Comparison of ENCODE assay signal across 11 cellular contexts in genomic region chr3:181695661-181696491, GRCh38. TPM values are rescaled to one million over a fixed set of nuclear protein-coding genes. Genes with fewer than 3 reads are reported as not detected.
A peak's percentile ranks its signal among the peaks of the same experiment; 100 is the strongest.
DNase-seq lines count a peak whose midpoint lies in the region; ATAC-seq and TF ChIP-seq lines count a peak whose summit lies in the region.
"Had no signal": no experiment of that assay in that cellular context is flagged by ENCODE, and none has a peak within 500 bp of the region (broad histone marks: within the 10 kb centered on the region; RNA-seq: fewer than 3 reads in every experiment).

No MANE protein-coding gene starts in this region.

- H3K9ac ChIP-seq in KMS-11, result no peak overlapping the region
- peak overlapping the region in 2 of 5 donors; percentile 29 to 57 for H3K9ac ChIP-seq in subcutaneous abdominal adipose tissue (ENCODE audit: low read length in 5 of 5)

- H3K4me3 Mint-ChIP-seq in natural killer cell, result no peak overlapping the region
- no peak overlapping the region for H3K4me3 Mint-ChIP-seq in activated CD8-positive, alpha-beta memory T cell treated with anti-CD3 and anti-CD28 coated beads, Interleukin-2, amount 10 ng/mL, durations not matched to agents 7 days and 5 days
- H3K4me3 Mint-ChIP-seq: activated CD4-positive, alpha-beta memory T cell treated with anti-CD3 and anti-CD28 coated beads for 36 hours had no signal

- no peaks in the 10 kb centered on the region for H3K9me3 ChIP-seq in subcutaneous abdominal adipose tissue (ENCODE audit: control insufficient read depth in 5 of 5, low read length in 5 of 5)

- H3K4me3 ChIP-seq in KMS-11 (IDR thresholded peaks at IDR 0.05; ENCODE audit: insufficient read depth, low read depth, low read length), result no peak overlapping the region
- peak overlapping the region; percentile 68 for H3K4me3 ChIP-seq in coronary artery
- peak overlapping the region; percentile 53 to 68 (median 61) for H3K4me3 ChIP-seq in subcutaneous abdominal adipose tissue (ENCODE audit: low read depth in 1 of 5, low read length in 5 of 5)

- H3K4me1 Mint-ChIP-seq in natural killer cell, result peaks cover 9% of the 10 kb centered on the region in 2 donors
- H3K4me1 Mint-ChIP-seq in activated CD8-positive, alpha-beta memory T cell treated with anti-CD3 and anti-CD28 coated beads, Interleukin-2, amount 10 ng/mL, durations not matched to agents 7 days and 5 days, result peaks cover 10% of the 10 kb centered on the region

- no peaks in the 10 kb centered on the region for H3K27me3 ChIP-seq in KMS-11 (ENCODE audit: insufficient read depth, low read depth)
- peaks cover 24 to 50% (median 41%) of the 10 kb centered on the region in 5 donors for H3K27me3 ChIP-seq in subcutaneous abdominal adipose tissue (ENCODE audit: control insufficient read depth in 5 of 5, insufficient read depth in 4 of 5, low read length in 5 of 5)

- H3K27me3 Mint-ChIP-seq in natural killer cell (ENCODE audit: low read depth in 2 of 2), result peaks cover 45 to 47% of the 10 kb centered on the region in 2 donors
- peaks cover 63% of the 10 kb centered on the region for H3K27me3 Mint-ChIP-seq in activated CD8-positive, alpha-beta memory T cell treated with anti-CD3 and anti-CD28 coated beads, Interleukin-2, amount 10 ng/mL, durations not matched to agents 7 days and 5 days

- peaks cover 0 to 2% of the 10 kb centered on the region in 2 donors for H3K9me3 Mint-ChIP-seq in natural killer cell
- H3K9me3 Mint-ChIP-seq in activated CD8-positive, alpha-beta memory T cell treated with anti-CD3 and anti-CD28 coated beads, Interleukin-2, amount 10 ng/mL, durations not matched to agents 7 days and 5 days (ENCODE audit: low read depth), result no peaks in the 10 kb centered on the region
- H3K9me3 Mint-ChIP-seq: activated CD4-positive, alpha-beta memory T cell treated with anti-CD3 and anti-CD28 coated beads for 36 hours had no signal

- CTCF ChIA-PET in activated CD8-positive, alpha-beta memory T cell treated with anti-CD3 and anti-CD28 coated beads, Interleukin-2, amount 10 ng/mL, durations not matched to agents 7 days and 5 days (lab: Charles Lee), result no interaction called here

- H4K20me1 ChIP-seq in KMS-11 (ENCODE audit: insufficient read depth), result no peaks in the 10 kb centered on the region

- peak overlapping the region; percentile 62 for H2AFZ ChIP-seq in KMS-11 (ENCODE audit: low read depth)

- DNase-seq in coronary artery (ENCODE audit: low spot score), result no peak
- DNase-seq in left lobe of liver (ENCODE audit: low spot score), result no peak
- no peak for DNase-seq in GM19240 (ENCODE audit: insufficient read length, low spot score)
- DNase-seq in natural killer cell, result no peak
- no peak for DNase-seq in activated CD8-positive, alpha-beta memory T cell treated with anti-CD3 and anti-CD28 coated beads, Interleukin-2, amount 10 ng/mL, durations not matched to agents 7 days and 5 days
- DNase-seq: activated CD4-positive, alpha-beta memory T cell treated with anti-CD3 and anti-CD28 coated beads for 36 hours; NCI-H1048 had no signal

- H3K27ac ChIP-seq in KMS-11 (no peak overlapping the region), coronary artery (peak overlapping the region in 1 of 2 donors; percentile 3), subcutaneous abdominal adipose tissue (ENCODE audit: low read depth, low read length) (no peak overlapping the region)

- H3K36me3 ChIP-seq in KMS-11 (ENCODE audit: insufficient read depth) (no peaks in the 10 kb centered on the region), subcutaneous abdominal adipose tissue (ENCODE audit: control insufficient read depth in 5 of 5, insufficient read depth in 5 of 5, low read length in 5 of 5) (no peaks in the 10 kb centered on the region)

- peak overlapping the region; percentile 31; the same call in 1 of the 2 replicates for H3K4me2 ChIP-seq in KMS-11

- H3K79me2 ChIP-seq in KMS-11 (ENCODE audit: insufficient read depth, low read depth), result no peaks in the 10 kb centered on the region

- peaks cover 3% of the 10 kb centered on the region for H3K4me1 ChIP-seq in KMS-11 (ENCODE audit: low read depth, poor library complexity, severe bottlenecking)
- H3K4me1 ChIP-seq in subcutaneous abdominal adipose tissue (ENCODE audit: control insufficient read depth in 5 of 5, insufficient read depth in 5 of 5, low read length in 5 of 5), result peaks cover 4 to 28% (median 24%) of the 10 kb centered on the region in 5 donors

- ATAC-seq in left lobe of liver, result peak; percentile 44
- no peak for ATAC-seq in natural killer cell
- ATAC-seq in activated CD8-positive, alpha-beta memory T cell treated with anti-CD3 and anti-CD28 coated beads, Interleukin-2, amount 10 ng/mL, durations not matched to agents 7 days and 5 days, result no peak
- ATAC-seq in SK-N-SH treated with all-trans-retinoic acid at 6 μM for 48 hours, result no peak

- H3K27ac Mint-ChIP-seq in natural killer cell, result no peak overlapping the region
- H3K27ac Mint-ChIP-seq in activated CD8-positive, alpha-beta memory T cell treated with anti-CD3 and anti-CD28 coated beads, Interleukin-2, amount 10 ng/mL, durations not matched to agents 7 days and 5 days, result no peak overlapping the region
- H3K27ac Mint-ChIP-seq: activated CD4-positive, alpha-beta memory T cell treated with anti-CD3 and anti-CD28 coated beads for 36 hours had no signal

- no peak for TF ChIP-seq CTCF in KMS-11 (conservative IDR thresholded peaks at IDR 0.05; ENCODE audit: low read depth, low read length)
- no peak for TF ChIP-seq CTCF in coronary artery (IDR thresholded peaks at IDR 0.05)
- no peak for TF ChIP-seq CTCF in natural killer cell (IDR thresholded peaks at IDR 0.05)

- intact Hi-C loops in natural killer cell (cut with micrococcal nuclease), result no loop called here

- peaks cover 32% of the 10 kb centered on the region for H3K36me3 Mint-ChIP-seq in natural killer cell
- no peaks in the 10 kb centered on the region for H3K36me3 Mint-ChIP-seq in activated CD8-positive, alpha-beta memory T cell treated with anti-CD3 and anti-CD28 coated beads, Interleukin-2, amount 10 ng/mL, durations not matched to agents 7 days and 5 days

TF ChIP-seq in SK-N-SH treated with all-trans-retinoic acid at 6 μM for 48 hours, 23 proteins besides CTCF, POLR2A, EP300 and RAD21:
- TF ChIP-seq GLIS3 (CRISPR knock-in tag; IDR thresholded peaks at IDR 0.05) (no peak), SNAI2 (CRISPR knock-in tag; IDR thresholded peaks at IDR 0.05) (no peak), TCF4 (CRISPR knock-in tag; IDR thresholded peaks at IDR 0.05; ENCODE audit: borderline replicate concordance) (no peak), RARB (CRISPR knock-in tag; IDR thresholded peaks at IDR 0.05) (no peak), ZFP30 (CRISPR knock-in tag; IDR thresholded peaks at IDR 0.05) (no peak), ZC3H10 (CRISPR knock-in tag; IDR thresholded peaks at IDR 0.05) (no peak), ESRRG (CRISPR knock-in tag; IDR thresholded peaks at IDR 0.05) (no peak)
- TF ChIP-seq, protein P1, sequence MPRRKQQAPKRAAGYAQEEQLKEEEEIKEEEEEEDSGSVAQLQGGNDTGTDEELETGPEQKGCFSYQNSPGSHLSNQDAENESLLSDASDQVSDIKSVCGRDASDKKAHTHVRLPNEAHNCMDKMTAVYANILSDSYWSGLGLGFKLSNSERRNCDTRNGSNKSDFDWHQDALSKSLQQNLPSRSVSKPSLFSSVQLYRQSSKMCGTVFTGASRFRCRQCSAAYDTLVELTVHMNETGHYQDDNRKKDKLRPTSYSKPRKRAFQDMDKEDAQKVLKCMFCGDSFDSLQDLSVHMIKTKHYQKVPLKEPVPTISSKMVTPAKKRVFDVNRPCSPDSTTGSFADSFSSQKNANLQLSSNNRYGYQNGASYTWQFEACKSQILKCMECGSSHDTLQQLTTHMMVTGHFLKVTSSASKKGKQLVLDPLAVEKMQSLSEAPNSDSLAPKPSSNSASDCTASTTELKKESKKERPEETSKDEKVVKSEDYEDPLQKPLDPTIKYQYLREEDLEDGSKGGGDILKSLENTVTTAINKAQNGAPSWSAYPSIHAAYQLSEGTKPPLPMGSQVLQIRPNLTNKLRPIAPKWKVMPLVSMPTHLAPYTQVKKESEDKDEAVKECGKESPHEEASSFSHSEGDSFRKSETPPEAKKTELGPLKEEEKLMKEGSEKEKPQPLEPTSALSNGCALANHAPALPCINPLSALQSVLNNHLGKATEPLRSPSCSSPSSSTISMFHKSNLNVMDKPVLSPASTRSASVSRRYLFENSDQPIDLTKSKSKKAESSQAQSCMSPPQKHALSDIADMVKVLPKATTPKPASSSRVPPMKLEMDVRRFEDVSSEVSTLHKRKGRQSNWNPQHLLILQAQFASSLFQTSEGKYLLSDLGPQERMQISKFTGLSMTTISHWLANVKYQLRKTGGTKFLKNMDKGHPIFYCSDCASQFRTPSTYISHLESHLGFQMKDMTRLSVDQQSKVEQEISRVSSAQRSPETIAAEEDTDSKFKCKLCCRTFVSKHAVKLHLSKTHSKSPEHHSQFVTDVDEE (CRISPR knock-in tag; IDR thresholded peaks at IDR 0.05), result no peak

RNA-seq across cellular contexts. Expression of gene SOX2, which starts 15.8 kb away (rescaled TPM):
- 0.23 TPM for total RNA-seq in left lobe of liver
- total RNA-seq in natural killer cell, result not detected
- not detected for total RNA-seq in activated CD8-positive, alpha-beta memory T cell treated with anti-CD3 and anti-CD28 coated beads, Interleukin-2, amount 10 ng/mL, durations not matched to agents 7 days and 5 days
- total RNA-seq: activated CD4-positive, alpha-beta memory T cell treated with anti-CD3 and anti-CD28 coated beads for 36 hours; mesenteric fat pad had no signal
